In genomic region chr4:1515763-1516162, GRCh38 we compare ENCODE assay signal across 37 cellular contexts.
"Had no signal": no experiment of that assay in that cellular context is flagged by ENCODE, and none has a peak within 500 bp of the region (broad histone marks: within the 10 kb centered on the region; RNA-seq: fewer than 3 reads in every experiment).

No MANE protein-coding gene starts in this region.

- H3K27me3 ChIP-seq: MG63 had no signal

- H3K27ac ChIP-seq: body of pancreas, breast epithelium, PC-9, RWPE1, VCaP had no signal

- DNase-seq: activated CD4-positive, alpha-beta memory T cell treated with anti-CD3 and anti-CD28 coated beads, Interleukin-2, amount 10 ng/mL, durations not matched to agents 7 days and 5 days; activated CD4-positive, alpha-beta T cell treated with anti-CD3 and anti-CD28 coated beads for 1 hour; activated CD4-positive, alpha-beta T cell treated with anti-CD3 and anti-CD28 coated beads for 48 hours; activated CD4-positive, CD25-positive, alpha-beta regulatory T cell; activated CD8-positive, alpha-beta memory T cell treated with anti-CD3 and anti-CD28 coated beads for 24 hours; activated CD8-positive, alpha-beta memory T cell treated with anti-CD3 and anti-CD28 coated beads, Interleukin-2, amount 10 ng/mL, durations not matched to agents 7 days and 5 days; activated CD8-positive, alpha-beta memory T cell treated with anti-CD3 and anti-CD28 coated beads, Interleukin-2, amount 50 U/mL, for 48 hours; activated effector memory CD4-positive, alpha-beta T cell treated with Interleukin-2 at 50 U/mL for 16 hours; activated naive CD4-positive, alpha-beta T cell treated with anti-CD3 and anti-CD28 coated beads, Interleukin-2, amount 10 ng/mL, durations not matched to agents 7 days and 5 days; activated naive CD8-positive, alpha-beta T cell treated with anti-CD3 and anti-CD28 coated beads, Interleukin-2, amount 10 ng/mL, durations not matched to agents 7 days and 5 days; activated T-cell treated with anti-CD3 and anti-CD28 coated beads, Interleukin-2, amount 50 U/mL, for 48 hours; amygdala; body of pancreas; caudate nucleus; Kasumi-1; KG1; MG63; NCI-H1048; NCI-H1105 treated with DMSO at 0.1 percent for 48 hours; NCI-H1436; NCI-H1694; NCI-H1930; NCI-H2081 treated with DMSO at 0.1 percent for 48 hours; NCI-H345; NCI-H526; NCI-H748 treated with DMSO at 0.1 percent for 48 hours; PC-9; Right ventricle myocardium superior; SW 1271; T-helper 1 cell; T-helper 2 cell; T-helper 9 cell had no signal

- H3K4me3 ChIP-seq: body of pancreas, breast epithelium, MG63, PC-9 had no signal

- H3K27ac Mint-ChIP-seq: activated CD4-positive, alpha-beta memory T cell treated with anti-CD3 and anti-CD28 coated beads, Interleukin-2, amount 10 ng/mL, durations not matched to agents 7 days and 5 days; activated CD8-positive, alpha-beta memory T cell treated with anti-CD3 and anti-CD28 coated beads, Interleukin-2, amount 10 ng/mL, durations not matched to agents 7 days and 5 days; activated naive CD4-positive, alpha-beta T cell treated with anti-CD3 and anti-CD28 coated beads, Interleukin-2, amount 10 ng/mL, durations not matched to agents 7 days and 5 days; activated naive CD8-positive, alpha-beta T cell treated with anti-CD3 and anti-CD28 coated beads, Interleukin-2, amount 10 ng/mL, durations not matched to agents 7 days and 5 days had no signal

- H3K4me1 ChIP-seq: breast epithelium had no signal

- H3K4me3 Mint-ChIP-seq: activated CD4-positive, alpha-beta memory T cell treated with anti-CD3 and anti-CD28 coated beads, Interleukin-2, amount 10 ng/mL, durations not matched to agents 7 days and 5 days; activated CD8-positive, alpha-beta memory T cell treated with anti-CD3 and anti-CD28 coated beads, Interleukin-2, amount 10 ng/mL, durations not matched to agents 7 days and 5 days; activated naive CD4-positive, alpha-beta T cell treated with anti-CD3 and anti-CD28 coated beads, Interleukin-2, amount 10 ng/mL, durations not matched to agents 7 days and 5 days; activated naive CD8-positive, alpha-beta T cell treated with anti-CD3 and anti-CD28 coated beads, Interleukin-2, amount 10 ng/mL, durations not matched to agents 7 days and 5 days had no signal

- H3K4me2 ChIP-seq: PC-9 had no signal

- ATAC-seq: activated CD8-positive, alpha-beta memory T cell treated with anti-CD3 and anti-CD28 coated beads, Interleukin-2, amount 10 ng/mL, durations not matched to agents 7 days and 5 days; body of pancreas had no signal

- H3K4me1 Mint-ChIP-seq: activated CD8-positive, alpha-beta memory T cell treated with anti-CD3 and anti-CD28 coated beads, Interleukin-2, amount 10 ng/mL, durations not matched to agents 7 days and 5 days; activated naive CD8-positive, alpha-beta T cell treated with anti-CD3 and anti-CD28 coated beads, Interleukin-2, amount 10 ng/mL, durations not matched to agents 7 days and 5 days had no signal

- H3K36me3 ChIP-seq: breast epithelium, MG63 had no signal

- FAIRE-seq: astrocyte, RCC 7860 had no signal

- H3K9me3 ChIP-seq: body of pancreas, breast epithelium, MG63 had no signal

- H3K27me3 Mint-ChIP-seq: activated CD8-positive, alpha-beta memory T cell treated with anti-CD3 and anti-CD28 coated beads, Interleukin-2, amount 10 ng/mL, durations not matched to agents 7 days and 5 days; activated naive CD8-positive, alpha-beta T cell treated with anti-CD3 and anti-CD28 coated beads, Interleukin-2, amount 10 ng/mL, durations not matched to agents 7 days and 5 days had no signal

- H3K36me3 Mint-ChIP-seq: activated CD8-positive, alpha-beta memory T cell treated with anti-CD3 and anti-CD28 coated beads, Interleukin-2, amount 10 ng/mL, durations not matched to agents 7 days and 5 days; activated naive CD4-positive, alpha-beta T cell treated with anti-CD3 and anti-CD28 coated beads, Interleukin-2, amount 10 ng/mL, durations not matched to agents 7 days and 5 days; activated naive CD8-positive, alpha-beta T cell treated with anti-CD3 and anti-CD28 coated beads, Interleukin-2, amount 10 ng/mL, durations not matched to agents 7 days and 5 days had no signal

- H3K9me3 Mint-ChIP-seq: activated CD4-positive, alpha-beta memory T cell treated with anti-CD3 and anti-CD28 coated beads, Interleukin-2, amount 10 ng/mL, durations not matched to agents 7 days and 5 days; activated naive CD4-positive, alpha-beta T cell treated with anti-CD3 and anti-CD28 coated beads, Interleukin-2, amount 10 ng/mL, durations not matched to agents 7 days and 5 days; activated naive CD8-positive, alpha-beta T cell treated with anti-CD3 and anti-CD28 coated beads, Interleukin-2, amount 10 ng/mL, durations not matched to agents 7 days and 5 days had no signal

- H2AFZ ChIP-seq: PC-9 had no signal
